6 cellular contexts compared by ENCODE assay signal in the genomic region with DNA sequence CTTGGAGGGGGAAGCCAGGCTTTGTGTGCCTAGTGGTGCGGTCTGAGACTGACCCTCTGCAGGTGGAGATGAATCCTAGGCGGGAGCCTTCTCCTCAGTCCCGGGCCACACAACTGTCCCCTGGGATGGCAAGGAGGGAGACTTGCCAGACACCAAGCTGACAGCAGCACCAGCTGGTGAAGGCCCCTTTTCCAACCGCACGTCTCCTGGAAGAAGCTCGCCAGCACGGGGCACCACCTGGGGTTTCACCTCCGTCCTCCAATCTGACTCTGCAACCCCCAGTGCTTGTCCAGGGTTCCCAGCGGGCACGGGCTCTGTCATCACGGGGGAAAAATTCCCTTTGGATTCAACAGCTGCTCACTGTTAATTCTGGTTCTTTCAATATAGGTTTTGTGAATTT. TPM values are rescaled to one million over a fixed set of nuclear protein-coding genes. Genes with fewer than 3 reads are reported as not detected.
"Had no signal": no experiment of that assay in that cellular context is flagged by ENCODE, and none has a peak within 500 bp of the region (broad histone marks: within the 10 kb centered on the region; RNA-seq: fewer than 3 reads in every experiment).

No MANE protein-coding gene starts in this region.

- H3K4me3 ChIP-seq: GM23338, K562 had no signal

- H3K4me2 ChIP-seq: GM23338 had no signal

- DNase-seq: H9, HCEC 1CT, IMR-90 had no signal

- H2AFZ ChIP-seq: GM23338 had no signal

RNA-seq across cellular contexts. Expression of a gene that starts 34.2 kb away (rescaled TPM):
- total RNA-seq: HT-29, IMR-90, K562 had no signal
